9 cellular contexts compared by ENCODE assay signal in the genomic region with DNA sequence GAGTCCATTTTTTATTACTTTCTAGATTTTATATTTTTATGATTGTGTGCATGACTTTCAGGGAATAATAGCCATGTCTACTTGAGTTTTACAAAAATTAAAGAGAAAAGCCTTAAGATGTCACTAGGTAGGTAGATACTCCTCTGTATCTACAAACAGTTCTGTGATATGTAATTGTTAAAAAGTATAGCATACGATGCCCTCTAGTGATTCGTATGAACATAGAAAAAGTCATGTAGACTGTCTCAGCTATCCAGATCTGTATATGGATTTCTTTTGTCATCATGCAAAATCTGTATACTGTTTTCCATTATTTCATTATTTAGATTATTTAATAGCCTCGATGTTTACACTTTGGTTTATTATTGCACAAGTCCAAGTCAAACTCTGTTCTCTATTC.
DNase-seq lines count a peak whose midpoint lies in the region; ATAC-seq and TF ChIP-seq lines count a peak whose summit lies in the region.
"Had no signal": no experiment of that assay in that cellular context is flagged by ENCODE, and none has a peak within 500 bp of the region (broad histone marks: within the 10 kb centered on the region; RNA-seq: fewer than 3 reads in every experiment).

No MANE protein-coding gene starts in this region.

- H3K4me3 ChIP-seq in endodermal cell (ENCODE audit: low read length) = no peak overlapping the region
- H3K4me3 ChIP-seq in gastrocnemius medialis = no peak overlapping the region
- no peak overlapping the region for H3K4me3 ChIP-seq in right atrium auricular region

- H3K27ac ChIP-seq in endodermal cell (ENCODE audit: low read depth, low read length) = no peak overlapping the region
- no peak overlapping the region for H3K27ac ChIP-seq in gastrocnemius medialis
- no peak overlapping the region for H3K27ac ChIP-seq in right atrium auricular region

- DNase-seq in A172 (ENCODE audit: low spot score) (peak; percentile 4), HCEC 1CT (peak; percentile 36), NCI-H69 (lab: John Stamatoyannopoulos, UW) (peak; percentile 59), endodermal cell (no peak), gastrocnemius medialis (no peak), right atrium auricular region (ENCODE audit: low spot score) (no peak)
- DNase-seq in activated CD4-positive, alpha-beta T cell treated with anti-CD3 and anti-CD28 coated beads for 4 hours = no peak
- DNase-seq: activated CD4-positive, alpha-beta memory T cell treated with anti-CD3 and anti-CD28 coated beads for 36 hours had no signal

- peaks cover 11% of the 10 kb centered on the region for H3K9me3 Mint-ChIP-seq in endodermal cell
- H3K9me3 Mint-ChIP-seq: activated CD4-positive, alpha-beta memory T cell treated with anti-CD3 and anti-CD28 coated beads for 36 hours had no signal

- TF ChIP-seq POLR2A in gastrocnemius medialis (IDR thresholded peaks at IDR 0.05) = no peak

- TF ChIP-seq CTCF in endodermal cell (conservative IDR thresholded peaks at IDR 0.05) = peak; percentile 52
- no peak for TF ChIP-seq CTCF in gastrocnemius medialis (IDR thresholded peaks at IDR 0.05 in 4 of 5, conservative IDR thresholded peaks at IDR 0.05 in 1 of 5)
- peak in 1 of 2 donors; percentile 35 for TF ChIP-seq CTCF in right atrium auricular region (IDR thresholded peaks at IDR 0.05)

- intact Hi-C loops in gastrocnemius medialis (cut with DNase I; ENCODE audit: low total_unique reads) = no loop called here

- H3K36me3 ChIP-seq in endodermal cell (ENCODE audit: control insufficient read depth, insufficient read depth, low read length) (no peaks in the 10 kb centered on the region), gastrocnemius medialis (no peaks in the 10 kb centered on the region), right atrium auricular region (no peaks in the 10 kb centered on the region)

- no peaks in the 10 kb centered on the region for H3K27me3 Mint-ChIP-seq in endodermal cell (ENCODE audit: insufficient read depth)
- H3K27me3 Mint-ChIP-seq: activated CD4-positive, alpha-beta memory T cell treated with anti-CD3 and anti-CD28 coated beads for 36 hours had no signal

- no peaks in the 10 kb centered on the region for H3K36me3 Mint-ChIP-seq in endodermal cell (ENCODE audit: low read depth)
- H3K36me3 Mint-ChIP-seq: activated CD4-positive, alpha-beta memory T cell treated with anti-CD3 and anti-CD28 coated beads for 36 hours had no signal

- no peak overlapping the region for H3K27ac Mint-ChIP-seq in endodermal cell
- H3K27ac Mint-ChIP-seq: activated CD4-positive, alpha-beta memory T cell treated with anti-CD3 and anti-CD28 coated beads for 36 hours had no signal

- no peak for ATAC-seq in HG03521 (IDR thresholded peaks at IDR 0.05; ENCODE audit: unreplicated experiment)
- ATAC-seq in gastrocnemius medialis = no peak

- H3K4me3 Mint-ChIP-seq in endodermal cell = no peak overlapping the region
- H3K4me3 Mint-ChIP-seq: activated CD4-positive, alpha-beta memory T cell treated with anti-CD3 and anti-CD28 coated beads for 36 hours had no signal

- peaks cover 10% of the 10 kb centered on the region for H3K9me3 ChIP-seq in endodermal cell (ENCODE audit: control insufficient read depth, low read length)
- H3K9me3 ChIP-seq in gastrocnemius medialis = no peaks in the 10 kb centered on the region
- H3K9me3 ChIP-seq in right atrium auricular region = no peaks in the 10 kb centered on the region

- 63 to 74% methylated on average over 2 to 3 of the region's 3 CpGs for WGBS in endodermal cell (ENCODE audit: insufficient coverage in 1 of 2, insufficient read length in 1 of 2), 2 experiments

- H3K27me3 ChIP-seq in endodermal cell (ENCODE audit: control insufficient read depth, insufficient read depth, low read length, poor library complexity, severe bottlenecking) (no peaks in the 10 kb centered on the region), gastrocnemius medialis (no peaks in the 10 kb centered on the region), right atrium auricular region (no peaks in the 10 kb centered on the region)

- H3K4me1 ChIP-seq in endodermal cell (ENCODE audit: control insufficient read depth, insufficient read depth, low read length) (no peaks in the 10 kb centered on the region), gastrocnemius medialis (no peaks in the 10 kb centered on the region), right atrium auricular region (peaks cover 0 to 2% of the 10 kb centered on the region in 2 donors)

- in situ Hi-C loops in gastrocnemius medialis (cut with MboI; ENCODE audit: low sequenced_read_pairs in 4 of 4) = no loop called here

- no peak overlapping the region for H3K9ac ChIP-seq in endodermal cell (ENCODE audit: extremely low read depth, low read length, poor library complexity, severe bottlenecking)

- H3K4me1 Mint-ChIP-seq in endodermal cell = peaks cover under 1% of the 10 kb centered on the region

Comparison
In these comparisons a context has a peak if more than half of its experiments do, and no peak if none do; other contexts are left out.
1. DNase-seq: peak in A172 (single experiment), HCEC 1CT (single experiment) and NCI-H69 (single experiment); none in endodermal cell (single experiment), gastrocnemius medialis (0 of 2), right atrium auricular region (single experiment) and activated CD4-positive, alpha-beta T cell treated with anti-CD3 and anti-CD28 coated beads for 4 hours (0 of 2).